10 cellular contexts compared by ENCODE assay signal in the genomic region with DNA sequence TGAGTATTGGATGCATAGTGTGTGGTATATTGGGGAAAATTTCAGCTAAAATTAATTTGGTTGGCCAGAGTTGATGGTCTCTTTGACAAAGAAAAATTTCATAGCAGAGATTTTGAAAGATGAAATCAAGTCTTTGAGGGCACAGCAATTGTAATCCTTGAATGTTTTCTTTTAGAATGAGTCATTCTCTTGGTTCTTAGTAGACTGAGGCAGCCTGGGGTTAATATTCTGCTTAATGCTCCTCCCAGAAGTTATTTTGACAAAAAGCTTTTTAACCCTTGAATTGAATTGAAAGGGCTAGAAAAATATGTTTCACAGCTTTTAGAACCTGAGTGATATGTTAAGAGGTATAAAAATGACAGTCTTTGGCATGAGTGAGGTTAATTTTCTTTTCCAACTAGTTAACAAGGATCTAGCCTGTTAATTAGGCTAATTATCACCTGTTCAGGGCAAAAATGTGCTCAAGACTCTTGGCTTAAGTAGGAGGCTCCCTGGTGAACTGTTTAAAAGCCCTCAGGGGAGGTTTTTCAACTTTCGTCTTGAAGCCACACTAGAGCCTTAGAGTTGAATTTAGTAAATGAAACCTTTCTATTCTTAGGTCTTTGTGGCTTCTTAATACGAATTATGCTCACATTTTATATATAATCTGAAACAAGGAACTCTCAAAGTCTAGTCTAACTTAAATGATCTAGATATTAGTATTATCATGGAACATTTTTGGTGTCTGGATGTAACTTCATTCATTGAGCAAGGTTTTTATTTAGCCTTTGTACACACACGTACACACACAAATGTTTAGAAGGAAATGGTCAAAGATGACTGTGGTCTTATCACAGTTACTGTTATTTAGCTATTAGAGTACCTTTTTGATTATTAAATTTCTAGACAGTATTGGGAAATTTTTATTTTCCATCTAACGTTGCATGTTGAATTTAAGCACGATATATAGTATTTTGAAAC.
DNase-seq lines count a peak whose midpoint lies in the region; ATAC-seq and TF ChIP-seq lines count a peak whose summit lies in the region.
"Had no signal": no experiment of that assay in that cellular context is flagged by ENCODE, and none has a peak within 500 bp of the region (broad histone marks: within the 10 kb centered on the region; RNA-seq: fewer than 3 reads in every experiment).

No MANE protein-coding gene starts in this region.

- TF ChIP-seq POLR2A in sigmoid colon (IDR thresholded peaks at IDR 0.05) (no peak), spleen (IDR thresholded peaks at IDR 0.05) (no peak)

- no peaks in the 10 kb centered on the region for H3K36me3 ChIP-seq in sigmoid colon
- no peaks in the 10 kb centered on the region for H3K36me3 ChIP-seq in spleen

- no peaks in the 10 kb centered on the region for H3K27me3 Mint-ChIP-seq in activated T-cell treated with anti-CD3 and anti-CD28 coated beads, Interleukin-2, amount 50 U/mL, for 24 hours

- intact Hi-C loops in sigmoid colon (cut with DNase I) (loop anchor here (10.0 kb wide), 1 partner anchor 335 kb away; a partner anchor contains a TSS), spleen (cut with DNase I; ENCODE audit: low total_unique reads) (no loop called here)

- H3K27ac Mint-ChIP-seq in activated T-cell treated with anti-CD3 and anti-CD28 coated beads, Interleukin-2, amount 50 U/mL, for 24 hours, result no peak overlapping the region
- H3K27ac Mint-ChIP-seq: activated T-helper 2 cell treated with anti-CD3 and anti-CD28 coated beads, Interferon-gamma antibody, Interleukin-2, Interleukin-4, amounts not matched to agents 10 μg/mL and 5 μg/mL and 100 μg/mL, durations not matched to agents 14 hours and 24 hours and 36 hours had no signal

- no peaks in the 10 kb centered on the region for H3K36me3 Mint-ChIP-seq in activated T-cell treated with anti-CD3 and anti-CD28 coated beads, Interleukin-2, amount 50 U/mL, for 24 hours (ENCODE audit: low read depth)

- H3K4me1 ChIP-seq in sigmoid colon (peaks cover 0 to 27% (median 0%) of the 10 kb centered on the region in 4 donors), spleen (no peaks in the 10 kb centered on the region)

- H3K27me3 ChIP-seq in sigmoid colon (no peaks in the 10 kb centered on the region), spleen (replicated peaks in 1 of 7) (no peaks in the 10 kb centered on the region)

- TF ChIP-seq CTCF in sigmoid colon (IDR thresholded peaks at IDR 0.05) (no peak), spleen (IDR thresholded peaks at IDR 0.05 in 8 of 11, conservative IDR thresholded peaks at IDR 0.05 in 3 of 11) (no peak)

- no peaks in the 10 kb centered on the region for H3K9me3 ChIP-seq in sigmoid colon
- no peaks in the 10 kb centered on the region for H3K9me3 ChIP-seq in spleen

- no peak for TF ChIP-seq EP300 in sigmoid colon (IDR thresholded peaks at IDR 0.05)

- H3K4me1 Mint-ChIP-seq in activated T-cell treated with anti-CD3 and anti-CD28 coated beads, Interleukin-2, amount 50 U/mL, for 24 hours (ENCODE audit: low read depth), result peaks cover 6% of the 10 kb centered on the region

- H3K9me3 Mint-ChIP-seq in activated T-cell treated with anti-CD3 and anti-CD28 coated beads, Interleukin-2, amount 50 U/mL, for 24 hours, result no peaks in the 10 kb centered on the region
- H3K9me3 Mint-ChIP-seq: activated T-helper 2 cell treated with anti-CD3 and anti-CD28 coated beads, Interferon-gamma antibody, Interleukin-2, Interleukin-4, amounts not matched to agents 10 μg/mL and 5 μg/mL and 100 μg/mL, durations not matched to agents 14 hours and 24 hours and 36 hours had no signal

- DNase-seq in non-pigmented ciliary epithelial cell (ENCODE audit: low read depth) (peak; percentile 11), sigmoid colon (no peak), amniotic stem cell (lab: John Stamatoyannopoulos, UW) (no peak), spleen (no peak)
- no peak for DNase-seq in activated T-cell treated with anti-CD3 and anti-CD28 coated beads, Interleukin-2, amount 50 U/mL, for 24 hours
- DNase-seq: left cardiac atrium had no signal

- peak; percentile 83 for ATAC-seq in GM18873 (IDR thresholded peaks at IDR 0.05; ENCODE audit: low FRiP score, unreplicated experiment)
- ATAC-seq in HG02571 (IDR thresholded peaks at IDR 0.05; ENCODE audit: unreplicated experiment), result peak; percentile 87
- peak; percentile 84 for ATAC-seq in HG03521 (IDR thresholded peaks at IDR 0.05; ENCODE audit: unreplicated experiment)
- ATAC-seq: left cardiac atrium had no signal

- H3K4me3 ChIP-seq in sigmoid colon (no peak overlapping the region), spleen (no peak overlapping the region)

- 72 to 89% methylated on average over 5 of the region's 5 CpGs for WGBS in sigmoid colon, 2 donors
- 68 to 85% (median 78%) methylated on average over 5 of the region's 5 CpGs for WGBS in spleen, 5 donors

- no peak overlapping the region for H3K4me3 Mint-ChIP-seq in activated T-cell treated with anti-CD3 and anti-CD28 coated beads, Interleukin-2, amount 50 U/mL, for 24 hours

- no peak overlapping the region for H3K27ac ChIP-seq in sigmoid colon
- H3K27ac ChIP-seq in spleen, result no peak overlapping the region
